29 cellular contexts compared by ENCODE assay signal in genomic region chr17:68169840-68170239, GRCh38.
DNase-seq lines count a peak whose midpoint lies in the region; ATAC-seq and TF ChIP-seq lines count a peak whose summit lies in the region.
"Had no signal": no experiment of that assay in that cellular context is flagged by ENCODE, and none has a peak within 500 bp of the region (broad histone marks: within the 10 kb centered on the region; RNA-seq: fewer than 3 reads in every experiment).

No MANE protein-coding gene starts in this region.

- no peaks in the 10 kb centered on the region for H3K9me3 Mint-ChIP-seq in activated CD4-positive, alpha-beta T cell treated with anti-CD3 and anti-CD28 coated beads for 36 hours (ENCODE audit: low read depth)
- H3K9me3 Mint-ChIP-seq in activated CD4-positive, alpha-beta T cell treated with anti-CD3 and anti-CD28 coated beads, Interleukin-2, amount 10 ng/mL, durations not matched to agents 24 days and 14 days = no peaks in the 10 kb centered on the region
- H3K9me3 Mint-ChIP-seq in memory B cell = no peaks in the 10 kb centered on the region
- H3K9me3 Mint-ChIP-seq: activated naive CD8-positive, alpha-beta T cell treated with anti-CD3 and anti-CD28 coated beads, Interleukin-2, amount 50 U/mL, for 24 hours; CD8-positive, alpha-beta T cell; natural killer cell had no signal

- no peaks in the 10 kb centered on the region for H3K27me3 Mint-ChIP-seq in activated CD4-positive, alpha-beta T cell treated with anti-CD3 and anti-CD28 coated beads for 36 hours
- H3K27me3 Mint-ChIP-seq in activated CD4-positive, alpha-beta T cell treated with anti-CD3 and anti-CD28 coated beads, Interleukin-2, amount 10 ng/mL, durations not matched to agents 24 days and 14 days = peaks cover 1% of the 10 kb centered on the region
- H3K27me3 Mint-ChIP-seq in memory B cell = no peaks in the 10 kb centered on the region
- H3K27me3 Mint-ChIP-seq: activated naive CD8-positive, alpha-beta T cell treated with anti-CD3 and anti-CD28 coated beads, Interleukin-2, amount 50 U/mL, for 24 hours had no signal

- H3K4me1 ChIP-seq in upper lobe of right lung (no peaks in the 10 kb centered on the region), OCI-LY7 (ENCODE audit: insufficient read depth, low read length, poor library complexity, severe bottlenecking) (peaks cover 20% of the 10 kb centered on the region)

- no peak overlapping the region for H3K4me2 ChIP-seq in OCI-LY7 (ENCODE audit: low read length)
- H3K4me2 ChIP-seq: SK-N-SH had no signal

- POLR2A ChIA-PET in activated CD4-positive, alpha-beta T cell treated with anti-CD3 and anti-CD28 coated beads for 36 hours (lab: Charles Lee) = no interaction called here
- POLR2A ChIA-PET in OCI-LY7 (lab: Charles Lee) = interaction anchor here (0.9 kb wide), 1 partner anchor 11 kb away, joined by 3 read pairs; no protein-coding TSS in a partner anchor

- H3K4me1 Mint-ChIP-seq in activated CD4-positive, alpha-beta T cell treated with anti-CD3 and anti-CD28 coated beads for 36 hours = peaks cover 23% of the 10 kb centered on the region
- peaks cover 22% of the 10 kb centered on the region for H3K4me1 Mint-ChIP-seq in activated CD4-positive, alpha-beta T cell treated with anti-CD3 and anti-CD28 coated beads, Interleukin-2, amount 10 ng/mL, durations not matched to agents 24 days and 14 days
- no peaks in the 10 kb centered on the region for H3K4me1 Mint-ChIP-seq in memory B cell
- H3K4me1 Mint-ChIP-seq: WTC11 had no signal

- no TSS peak for BruUV-seq in OCI-LY7 (replicated peaks; lab: Mats Ljungman, UMichigan)

- H3K36me3 ChIP-seq in upper lobe of right lung (no peaks in the 10 kb centered on the region), OCI-LY7 (ENCODE audit: insufficient read depth, low read length) (no peaks in the 10 kb centered on the region)

- H3K36me3 Mint-ChIP-seq in activated CD4-positive, alpha-beta T cell treated with anti-CD3 and anti-CD28 coated beads for 36 hours (ENCODE audit: low read depth) = no peaks in the 10 kb centered on the region
- H3K36me3 Mint-ChIP-seq in activated CD4-positive, alpha-beta T cell treated with anti-CD3 and anti-CD28 coated beads, Interleukin-2, amount 10 ng/mL, durations not matched to agents 24 days and 14 days (ENCODE audit: low read depth) = no peaks in the 10 kb centered on the region
- no peaks in the 10 kb centered on the region for H3K36me3 Mint-ChIP-seq in memory B cell
- H3K36me3 Mint-ChIP-seq: CD8-positive, alpha-beta T cell; natural killer cell; WTC11 had no signal

- no peak overlapping the region for H3K27ac Mint-ChIP-seq in activated CD4-positive, alpha-beta T cell treated with anti-CD3 and anti-CD28 coated beads for 36 hours
- H3K27ac Mint-ChIP-seq in activated CD4-positive, alpha-beta T cell treated with anti-CD3 and anti-CD28 coated beads, Interleukin-2, amount 10 ng/mL, durations not matched to agents 24 days and 14 days = no peak overlapping the region
- H3K27ac Mint-ChIP-seq in memory B cell = no peak overlapping the region
- H3K27ac Mint-ChIP-seq: activated naive CD8-positive, alpha-beta T cell treated with anti-CD3 and anti-CD28 coated beads, Interleukin-2, amount 50 U/mL, for 24 hours; CD8-positive, alpha-beta T cell; natural killer cell; WTC11 had no signal

- no peak for ATAC-seq in activated CD4-positive, alpha-beta T cell treated with anti-CD3 and anti-CD28 coated beads for 36 hours
- no peak for ATAC-seq in memory B cell (ENCODE audit: low read depth)
- peak; percentile 20 for ATAC-seq in upper lobe of right lung
- ATAC-seq: activated naive CD8-positive, alpha-beta T cell treated with anti-CD3 and anti-CD28 coated beads, Interleukin-2, amount 50 U/mL, for 24 hours; CD8-positive, alpha-beta T cell; left ventricle myocardium superior; mucosa of descending colon; natural killer cell; PC-3; WTC11 had no signal

- H2AFZ ChIP-seq in OCI-LY7 (ENCODE audit: low read length) = no peak overlapping the region
- H2AFZ ChIP-seq: GM23248 had no signal

- H4K20me1 ChIP-seq in OCI-LY7 (ENCODE audit: insufficient read depth, low read length) = no peaks in the 10 kb centered on the region

- no peak for DNase-seq in activated CD4-positive, alpha-beta T cell treated with anti-CD3 and anti-CD28 coated beads for 36 hours
- DNase-seq in activated CD4-positive, alpha-beta T cell treated with anti-CD3 and anti-CD28 coated beads, Interleukin-2, amount 10 ng/mL, durations not matched to agents 24 days and 14 days = no peak
- DNase-seq in NCI-H69 (lab: John Stamatoyannopoulos, UW) (peak; percentile 33), memory B cell (ENCODE audit: low spot score in 2 of 2) (no peak), upper lobe of right lung (no peak), OCI-LY7 (ENCODE audit: low spot score) (no peak), amniotic stem cell (lab: John Stamatoyannopoulos, UW) (no peak), EL (no peak)
- DNase-seq: activated CD4-positive, alpha-beta T cell treated with anti-CD3 and anti-CD28 coated beads, Interleukin-2, amount 50 U/mL, for 4 hours; activated naive CD8-positive, alpha-beta T cell treated with anti-CD3 and anti-CD28 coated beads, Interleukin-2, amount 50 U/mL, for 24 hours; activated T-cell treated with anti-CD3 and anti-CD28 coated beads, Interleukin-2, amount 50 U/mL, for 48 hours; caudate nucleus; effector memory CD4-positive, alpha-beta T cell; GF-D8; glutamatergic neuron; GM23248; KBM-7; left ventricle myocardium superior; mucosa of descending colon; natural killer cell; NCI-H187; NCI-H524 treated with DMSO at 0.1 percent for 48 hours; NK-92 treated with Interleukin-12 subunit alpha and Interleukin-12 subunit beta, amount 100 ng/mL, for 24 hours; PC-3; SK-N-SH; stimulated activated CD4-positive, alpha-beta T cell treated with anti-CD3 and anti-CD28 coated beads, Interleukin-4, amount 100 ng/mL, for 1 hour had no signal

- H3K4me3 Mint-ChIP-seq in activated CD4-positive, alpha-beta T cell treated with anti-CD3 and anti-CD28 coated beads for 36 hours = peak overlapping the region; percentile 45
- H3K4me3 Mint-ChIP-seq in activated CD4-positive, alpha-beta T cell treated with anti-CD3 and anti-CD28 coated beads, Interleukin-2, amount 10 ng/mL, durations not matched to agents 24 days and 14 days = no peak overlapping the region
- peak overlapping the region; percentile 5 for H3K4me3 Mint-ChIP-seq in memory B cell
- H3K4me3 Mint-ChIP-seq: activated naive CD8-positive, alpha-beta T cell treated with anti-CD3 and anti-CD28 coated beads, Interleukin-2, amount 50 U/mL, for 24 hours; CD8-positive, alpha-beta T cell; WTC11 had no signal

- CTCF ChIA-PET in activated CD4-positive, alpha-beta T cell treated with anti-CD3 and anti-CD28 coated beads for 36 hours (lab: Charles Lee) = interaction anchor here (1.0 kb wide), 1 partner anchor 30 kb away, joined by 3 read pairs; no protein-coding TSS in a partner anchor
- CTCF ChIA-PET in OCI-LY7 (lab: Charles Lee; ENCODE audit: unreplicated experiment) = no interaction called here

- H3K79me2 ChIP-seq in OCI-LY7 (ENCODE audit: insufficient read depth, low read depth, low read length) = no peaks in the 10 kb centered on the region

- H3K9me3 ChIP-seq in upper lobe of right lung (no peaks in the 10 kb centered on the region), OCI-LY7 (ENCODE audit: low read length) (no peaks in the 10 kb centered on the region)
- H3K9me3 ChIP-seq: mucosa of descending colon, SK-N-SH had no signal

- TF ChIP-seq CTCF in upper lobe of right lung (IDR thresholded peaks at IDR 0.05) = no peak
- TF ChIP-seq CTCF in OCI-LY7 (conservative IDR thresholded peaks at IDR 0.05; ENCODE audit: low read length) = no peak

- H3K9me2 ChIP-seq in OCI-LY7 (ENCODE audit: insufficient read depth, low read length) = no peaks in the 10 kb centered on the region
- H3K9me2 ChIP-seq: SK-N-SH had no signal

- intact Hi-C loops in activated CD4-positive, alpha-beta T cell treated with anti-CD3 and anti-CD28 coated beads for 36 hours (cut with DNase I, micrococcal nuclease) = loop anchor here (5.0 to 10.0 kb wide), 3 partner anchors 113 to 585 kb away; no protein-coding TSS in a partner anchor
- intact Hi-C loops in activated CD4-positive, alpha-beta T cell treated with anti-CD3 and anti-CD28 coated beads, Interleukin-2, amount 10 ng/mL, durations not matched to agents 24 days and 14 days (cut with micrococcal nuclease) = no loop called here
- intact Hi-C loops in upper lobe of right lung (cut with DNase I) = no loop called here
- intact Hi-C loops in OCI-LY7 (cut with micrococcal nuclease; ENCODE audit: unreplicated experiment) = loop anchor here (10.0 kb wide), 2 partner anchors 115 to 595 kb away; no protein-coding TSS in a partner anchor

- H3K27me3 ChIP-seq in upper lobe of right lung = no peaks in the 10 kb centered on the region

- no peak overlapping the region for H3K27ac ChIP-seq in upper lobe of right lung
- H3K27ac ChIP-seq in OCI-LY7 (ENCODE audit: low read depth, low read length, poor library complexity, severe bottlenecking) = no peak overlapping the region
- H3K27ac ChIP-seq: coronary artery, GM23248 had no signal

- H3K4me3 ChIP-seq in upper lobe of right lung (no peak overlapping the region), OCI-LY7 (ENCODE audit: low read depth, low read length, poor library complexity, severe bottlenecking) (no peak overlapping the region)
- H3K4me3 ChIP-seq: coronary artery, GM23248, mucosa of descending colon had no signal

Comparison
In these comparisons a context has a peak if more than half of its experiments do, and no peak if none do; other contexts are left out.
1. intact Hi-C loops: an anchor here in activated CD4-positive, alpha-beta T cell treated with anti-CD3 and anti-CD28 coated beads for 36 hours (5.0 to 10.0 kb wide) and OCI-LY7 (10.0 kb wide); none called in activated CD4-positive, alpha-beta T cell treated with anti-CD3 and anti-CD28 coated beads, Interleukin-2, amount 10 ng/mL, durations not matched to agents 24 days and 14 days and upper lobe of right lung.